8 cellular contexts compared by ENCODE assay signal in genomic region chr12:104815935-104816334, GRCh38.
"Had no signal": no experiment of that assay in that cellular context is flagged by ENCODE, and none has a peak within 500 bp of the region (broad histone marks: within the 10 kb centered on the region; RNA-seq: fewer than 3 reads in every experiment).

No MANE protein-coding gene starts in this region.

- H3K4me3 ChIP-seq: GM23338 had no signal

- DNase-seq: H9, HCEC 1CT, KBM-7 had no signal

- ATAC-seq: GM23338 had no signal

- H3K4me3 Mint-ChIP-seq: GM23338, H9 had no signal

- H3K4me1 Mint-ChIP-seq: GM23338, H9 had no signal

- H3K27ac Mint-ChIP-seq: GM23338, H9, IgD-negative memory B cell had no signal

- H3K27me3 Mint-ChIP-seq: IgD-negative memory B cell had no signal

- H2AFZ ChIP-seq: GM23338 had no signal

- FAIRE-seq: H1, H54, HTR-8/SVneo had no signal

- H3K4me2 ChIP-seq: GM23338 had no signal

- H3K9me3 Mint-ChIP-seq: GM23338, H9 had no signal
